Comparison of ENCODE assay signal across 8 cellular contexts in the genomic region with DNA sequence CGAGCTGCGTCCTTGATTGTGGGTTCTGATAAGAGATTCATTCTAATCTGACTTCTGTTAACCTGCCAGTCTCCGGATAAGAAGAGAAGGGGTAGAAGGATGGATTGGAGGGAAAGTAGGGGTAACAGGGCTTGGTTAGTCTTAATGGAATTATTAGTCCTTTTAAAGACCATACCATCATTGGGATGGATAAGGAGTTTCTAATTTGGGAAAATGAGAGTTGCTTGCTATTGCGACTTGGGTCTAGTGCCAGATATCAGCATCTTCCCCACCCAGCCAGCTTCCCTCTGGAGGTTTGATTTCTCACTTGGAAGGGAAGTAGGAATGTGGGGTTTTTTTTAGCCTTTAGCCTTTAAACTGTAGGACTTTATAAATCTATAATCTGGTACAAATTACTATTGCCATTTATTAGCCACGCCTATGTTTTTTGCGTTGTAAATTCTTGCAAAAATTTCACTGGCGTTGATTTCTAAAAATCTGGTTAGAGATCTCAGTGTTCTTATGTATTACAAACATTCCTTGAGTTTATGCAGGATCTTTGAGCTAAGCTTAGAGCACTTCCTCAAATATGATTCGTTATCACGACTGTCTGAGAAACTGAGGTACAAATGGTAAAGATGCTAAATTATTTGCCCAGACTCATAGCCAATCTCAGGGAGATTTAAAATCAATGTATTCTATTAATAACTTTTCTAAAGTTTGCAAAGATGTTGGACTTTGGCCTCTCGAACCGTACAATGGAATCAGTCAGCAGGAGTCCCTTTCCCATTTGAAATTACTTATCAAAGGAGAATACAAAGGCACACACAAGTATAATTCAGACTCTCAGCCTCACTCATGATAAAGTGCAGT. TPM values are rescaled to one million over a fixed set of nuclear protein-coding genes. Genes with fewer than 3 reads are reported as not detected.
DNase-seq lines count a peak whose midpoint lies in the region; ATAC-seq and TF ChIP-seq lines count a peak whose summit lies in the region.

No MANE protein-coding gene starts in this region.

- no peaks in the 10 kb centered on the region for H3K27me3 Mint-ChIP-seq in CD4-positive, CD25-positive, alpha-beta regulatory T cell
- peaks cover 3% of the 10 kb centered on the region for H3K27me3 Mint-ChIP-seq in neural crest cell (ENCODE audit: low read depth)

- H3K36me3 ChIP-seq in CD4-positive, CD25-positive, alpha-beta regulatory T cell (ENCODE audit: control insufficient read depth, insufficient read depth, low read length) = no peaks in the 10 kb centered on the region
- H3K36me3 ChIP-seq in MM.1S (replicated peaks; ENCODE audit: insufficient read depth, low read length) = no peaks in the 10 kb centered on the region
- H3K36me3 ChIP-seq in effector memory CD4-positive, alpha-beta T cell (ENCODE audit: control insufficient read depth, insufficient read depth, low read length) = no peaks in the 10 kb centered on the region

- H3F3A ChIP-seq in MM.1S (ENCODE audit: insufficient read depth, low read length) = peaks cover 8% of the 10 kb centered on the region

- peak overlapping the region; percentile 71 for H3K4me2 ChIP-seq in MM.1S (ENCODE audit: low read depth, low read length)

- H3K79me2 ChIP-seq in MM.1S (ENCODE audit: low read length) = peaks cover 56% of the 10 kb centered on the region

- peak overlapping the region; percentile 63 for H2AFZ ChIP-seq in MM.1S (ENCODE audit: low read length)

- H3K4me1 Mint-ChIP-seq in CD4-positive, CD25-positive, alpha-beta regulatory T cell = peaks cover 36 to 62% (median 53%) of the 10 kb centered on the region in 4 donors
- peaks cover 30% of the 10 kb centered on the region for H3K4me1 Mint-ChIP-seq in neural crest cell

- DNase-seq in CD4-positive, CD25-positive, alpha-beta regulatory T cell = no peak
- no peak for DNase-seq in MM.1S
- no peak for DNase-seq in effector memory CD4-positive, alpha-beta T cell
- no peak for DNase-seq in neural crest cell (ENCODE audit: low read depth, low spot score)
- DNase-seq in NCI-H774 (lab: John Stamatoyannopoulos, UW) = no peak

- H4K20me1 ChIP-seq in MM.1S (ENCODE audit: insufficient read depth, low read length) = no peaks in the 10 kb centered on the region

- H3K4me3 Mint-ChIP-seq in CD4-positive, CD25-positive, alpha-beta regulatory T cell = peak overlapping the region; percentile 87 to 95 (median 90)
- H3K4me3 Mint-ChIP-seq in neural crest cell = peak overlapping the region; percentile 93

- TF ChIP-seq CTCF in MM.1S (IDR thresholded peaks at IDR 0.05; ENCODE audit: low read length) = no peak
- TF ChIP-seq CTCF in neural crest cell (conservative IDR thresholded peaks at IDR 0.05) = no peak

- peak overlapping the region; percentile 80 for H3K27ac ChIP-seq in CD4-positive, CD25-positive, alpha-beta regulatory T cell (ENCODE audit: insufficient read depth, low read length, poor library complexity, severe bottlenecking)
- peak overlapping the region; percentile 82 for H3K27ac ChIP-seq in MM.1S (ENCODE audit: low read length)
- H3K27ac ChIP-seq in effector memory CD4-positive, alpha-beta T cell (ENCODE audit: insufficient read depth, low read length, poor library complexity, severe bottlenecking) = peak overlapping the region; percentile 75

- ATAC-seq in CD4-positive, CD25-positive, alpha-beta regulatory T cell (ENCODE audit: low read depth in 2 of 2) = no peak
- ATAC-seq in GM19351 (IDR thresholded peaks at IDR 0.05; ENCODE audit: unreplicated experiment) (no peak), HG03432 (IDR thresholded peaks at IDR 0.05; ENCODE audit: unreplicated experiment) (no peak), HG02884 (IDR thresholded peaks at IDR 0.05; ENCODE audit: unreplicated experiment) (no peak)

- H3K27me3 ChIP-seq in CD4-positive, CD25-positive, alpha-beta regulatory T cell (ENCODE audit: control insufficient read depth, insufficient read depth, low read length) = peaks cover 3% of the 10 kb centered on the region
- no peaks in the 10 kb centered on the region for H3K27me3 ChIP-seq in MM.1S (replicated peaks; ENCODE audit: insufficient read depth, low read length)
- no peaks in the 10 kb centered on the region for H3K27me3 ChIP-seq in effector memory CD4-positive, alpha-beta T cell (replicated peaks; ENCODE audit: control insufficient read depth, insufficient read depth, low read length, poor library complexity, severe bottlenecking)

- H3K9me3 ChIP-seq in CD4-positive, CD25-positive, alpha-beta regulatory T cell (ENCODE audit: control insufficient read depth in 2 of 2, low read length in 2 of 2) = no peaks in the 10 kb centered on the region
- no peaks in the 10 kb centered on the region for H3K9me3 ChIP-seq in MM.1S (replicated peaks; ENCODE audit: insufficient read depth, low read length)
- H3K9me3 ChIP-seq in effector memory CD4-positive, alpha-beta T cell (ENCODE audit: control insufficient read depth, low read length) = no peaks in the 10 kb centered on the region

- peak overlapping the region; percentile 50 to 92 (median 72) for H3K27ac Mint-ChIP-seq in CD4-positive, CD25-positive, alpha-beta regulatory T cell
- peak overlapping the region; percentile 46 for H3K27ac Mint-ChIP-seq in neural crest cell (ENCODE audit: unreplicated experiment)

- H3K9me3 Mint-ChIP-seq in CD4-positive, CD25-positive, alpha-beta regulatory T cell = no peaks in the 10 kb centered on the region
- no peaks in the 10 kb centered on the region for H3K9me3 Mint-ChIP-seq in neural crest cell

- H3K9me2 ChIP-seq in MM.1S (replicated peaks; ENCODE audit: insufficient read depth, low read length) = no peaks in the 10 kb centered on the region

- H3K4me3 ChIP-seq in CD4-positive, CD25-positive, alpha-beta regulatory T cell (ENCODE audit: low read depth, low read length) = peak overlapping the region; percentile 84
- H3K4me3 ChIP-seq in MM.1S (ENCODE audit: low read length) = peak overlapping the region; percentile 68
- peak overlapping the region; percentile 88 for H3K4me3 ChIP-seq in effector memory CD4-positive, alpha-beta T cell (ENCODE audit: insufficient read depth, low read depth, low read length, poor library complexity, severe bottlenecking)

- H3K4me1 ChIP-seq in CD4-positive, CD25-positive, alpha-beta regulatory T cell (ENCODE audit: control insufficient read depth, insufficient read depth, low read length, poor library complexity, severe bottlenecking) = peaks cover 30% of the 10 kb centered on the region
- peaks cover 20% of the 10 kb centered on the region; the same call in 1 of the 2 replicates for H3K4me1 ChIP-seq in MM.1S (ENCODE audit: low read length)
- peaks cover 9% of the 10 kb centered on the region for H3K4me1 ChIP-seq in effector memory CD4-positive, alpha-beta T cell (ENCODE audit: control insufficient read depth, insufficient read depth, low read length, poor library complexity, severe bottlenecking)

- H3K36me3 Mint-ChIP-seq in CD4-positive, CD25-positive, alpha-beta regulatory T cell = no peaks in the 10 kb centered on the region
- H3K36me3 Mint-ChIP-seq in neural crest cell (ENCODE audit: low read depth) = no peaks in the 10 kb centered on the region

- H3K9ac ChIP-seq in MM.1S (ENCODE audit: low read length) = peak overlapping the region; percentile 96

RNA-seq across cellular contexts. Expression of a gene that starts 1.3 kb away (rescaled TPM):
- 14.1 TPM for total RNA-seq in CD4-positive, CD25-positive, alpha-beta regulatory T cell
- 10 to 100 TPM in 1 of 4 donors, 1 to 10 TPM in 3; 4.2 to 10.1 (median 6.8) TPM for polyA plus RNA-seq in CD4-positive, CD25-positive, alpha-beta regulatory T cell
- total RNA-seq in neural crest cell = 38.8 and 39.7 TPM in 2 replicates

RNA-seq across cellular contexts. Expression of a gene that starts 54.8 kb away (rescaled TPM):
- total RNA-seq in CD4-positive, CD25-positive, alpha-beta regulatory T cell = 23.2 TPM
- 10 to 100 TPM; 33.7 to 44.9 (median 38.8) TPM for polyA plus RNA-seq in CD4-positive, CD25-positive, alpha-beta regulatory T cell
- total RNA-seq in neural crest cell = 21.2 and 25.1 TPM in 2 replicates
